In the genomic region with DNA sequence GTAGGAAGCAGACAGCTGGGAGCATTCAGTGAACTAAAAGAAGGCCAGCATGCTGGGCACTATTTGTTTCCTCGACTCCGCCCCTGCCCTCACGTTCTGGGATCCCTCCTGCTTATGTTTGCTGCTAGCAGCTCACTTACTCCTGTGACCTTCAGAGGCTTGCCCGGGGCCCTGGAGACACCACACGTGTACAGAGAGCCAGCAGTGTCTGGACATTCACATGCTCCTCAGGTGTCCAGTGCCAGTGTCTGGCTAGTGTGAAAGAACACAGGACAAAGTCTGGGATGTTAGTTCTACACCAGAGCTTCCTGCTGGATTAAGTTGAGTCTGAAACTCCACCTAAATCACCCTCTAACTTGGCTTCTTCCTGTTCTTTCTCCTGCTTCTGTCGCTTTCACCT, we compare ENCODE assay signal across 24 cellular contexts.
"Had no signal": no experiment of that assay in that cellular context is flagged by ENCODE, and none has a peak within 500 bp of the region (broad histone marks: within the 10 kb centered on the region; RNA-seq: fewer than 3 reads in every experiment).

No MANE protein-coding gene starts in this region.

- H3K4me3 ChIP-seq: breast epithelium had no signal

- H3K36me3 ChIP-seq: breast epithelium had no signal

- DNase-seq: activated B cell treated with CpG ODN at 0.5 μM for 24 hours; activated CD4-positive, alpha-beta T cell treated with anti-CD3 and anti-CD28 coated beads for 1 hour; activated CD4-positive, alpha-beta T cell treated with anti-CD3 and anti-CD28 coated beads, Interleukin-2, amount 10 ng/mL, durations not matched to agents 24 days and 14 days; activated CD4-positive, alpha-beta T cell treated with anti-CD3 and anti-CD28 coated beads, Interleukin-2, amount 50 U/mL, for 48 hours; activated CD8-positive, alpha-beta memory T cell treated with anti-CD3 and anti-CD28 coated beads, Interleukin-2, amount 10 ng/mL, durations not matched to agents 7 days and 5 days; activated effector memory CD4-positive, alpha-beta T cell treated with Interleukin-2 at 50 U/mL for 16 hours; activated naive CD4-positive, alpha-beta T cell; activated T-cell treated with anti-CD3 and anti-CD28 coated beads, Interleukin-2, amount 50 U/mL, for 24 hours; aorta; central memory CD4-positive, alpha-beta T cell; Kasumi-1; KBM-7; NCI-H1105 treated with DMSO at 0.1 percent for 48 hours; NCI-H1436 treated with DMSO at 0.1 percent for 48 hours; NCI-H1930; NCI-H2171; NCI-H226; NCI-H510A; NCI-H526 treated with DMSO at 0.1 percent for 48 hours; PC-3; SIG-M5; T-helper 17 cell; T-helper 9 cell had no signal

- H3K27me3 ChIP-seq: breast epithelium had no signal

- H3K4me1 ChIP-seq: breast epithelium had no signal

- H3K9me3 ChIP-seq: breast epithelium had no signal

- ATAC-seq: activated CD8-positive, alpha-beta memory T cell treated with anti-CD3 and anti-CD28 coated beads, Interleukin-2, amount 10 ng/mL, durations not matched to agents 7 days and 5 days; PC-3; T-helper 17 cell had no signal

- H3K27ac ChIP-seq: breast epithelium had no signal
